ENCODE assay signal across 23 cellular contexts in the genomic region with DNA sequence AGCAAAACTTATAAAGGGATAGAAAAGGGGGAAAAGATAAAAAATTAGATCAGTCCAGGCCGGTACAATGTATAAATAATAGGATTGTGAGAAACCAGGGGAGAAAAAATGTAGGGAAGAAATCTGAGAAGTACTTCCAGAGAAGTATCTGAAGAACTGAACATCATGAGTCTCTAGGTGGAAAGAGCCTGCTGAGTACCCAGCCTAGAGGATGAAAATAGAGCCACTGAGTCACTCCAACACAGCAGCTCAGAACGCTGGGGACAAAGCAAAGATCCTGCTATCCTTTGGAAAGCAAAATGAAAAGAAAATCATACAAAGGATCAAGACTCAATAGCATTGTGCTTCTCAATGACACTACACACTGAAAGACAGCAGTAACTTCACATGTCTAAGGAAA.
DNase-seq lines count a peak whose midpoint lies in the region; ATAC-seq and TF ChIP-seq lines count a peak whose summit lies in the region.
"Had no signal": no experiment of that assay in that cellular context is flagged by ENCODE, and none has a peak within 500 bp of the region (broad histone marks: within the 10 kb centered on the region; RNA-seq: fewer than 3 reads in every experiment).

No MANE protein-coding gene starts in this region.

- ATAC-seq in GM18907 (IDR thresholded peaks at IDR 0.05; ENCODE audit: unreplicated experiment) (peak; percentile 39), WTC11 (no peak), HG03175 (IDR thresholded peaks at IDR 0.05; ENCODE audit: unreplicated experiment) (no peak)
- ATAC-seq in activated CD8-positive, alpha-beta T cell treated with anti-CD3 and anti-CD28 coated beads for 36 hours = no peak
- ATAC-seq: left ventricle myocardium superior, mucosa of descending colon had no signal

- no peak overlapping the region for H3K4ac ChIP-seq in mesenchymal stem cell (ENCODE audit: low read depth in 1 of 2, low read length in 2 of 2)

- H3K23ac ChIP-seq in mesenchymal stem cell (ENCODE audit: low read length in 2 of 2) = no peak overlapping the region

- CTCF ChIA-PET in CD4-positive, alpha-beta memory T cell (lab: Charles Lee; ENCODE audit: partially characterized antibody) = interaction anchor here (1.0 kb wide), 1 partner anchor 11 kb away, joined by 3 read pairs; no protein-coding TSS in a partner anchor
- CTCF ChIA-PET in WTC11 (lab: Charles Lee) = no interaction called here
- CTCF ChIA-PET in activated CD8-positive, alpha-beta T cell treated with anti-CD3 and anti-CD28 coated beads for 36 hours (lab: Charles Lee) = no interaction called here

- TF ChIP-seq EP300 in transverse colon (IDR thresholded peaks at IDR 0.05; ENCODE audit: low read depth) = no peak

- peak overlapping the region in 6 of 7 donors; percentile 3 to 81 (median 41) for H3K27ac Mint-ChIP-seq in CD4-positive, alpha-beta memory T cell
- peak overlapping the region; percentile 82 for H3K27ac Mint-ChIP-seq in WTC11
- H3K27ac Mint-ChIP-seq in activated CD8-positive, alpha-beta T cell treated with anti-CD3 and anti-CD28 coated beads for 36 hours = no peak overlapping the region
- H3K27ac Mint-ChIP-seq: activated B cell treated with CpG ODN at 0.5 μM for 24 hours; activated CD4-positive, alpha-beta memory T cell treated with anti-CD3 and anti-CD28 coated beads, Interleukin-2, amount 10 ng/mL, durations not matched to agents 7 days and 5 days; CD14-positive monocyte had no signal

- no peak overlapping the region for H3K9ac ChIP-seq in mesenchymal stem cell (ENCODE audit: low read length)
- H3K9ac ChIP-seq: GM23248 had no signal

- 94% methylated on average over 2 of the region's 2 CpGs for WGBS in mesenchymal stem cell
- 86 to 94% methylated on average over 1 to 2 of the region's 2 CpGs for WGBS in transverse colon (ENCODE audit: low coverage in 1 of 2), 2 donors

- no peak overlapping the region for H4K91ac ChIP-seq in mesenchymal stem cell (ENCODE audit: low read length)

- no peak overlapping the region for H3K27ac ChIP-seq in CD4-positive, alpha-beta memory T cell (ENCODE audit: low read depth, low read length)
- no peak overlapping the region for H3K27ac ChIP-seq in mesenchymal stem cell (ENCODE audit: low read length, poor library complexity, severe bottlenecking)
- no peak overlapping the region for H3K27ac ChIP-seq in transverse colon
- H3K27ac ChIP-seq: GM23248, SK-N-MC, suprapubic skin had no signal

- no peak for DNase-seq in CD4-positive, alpha-beta memory T cell
- DNase-seq in WTC11 (ENCODE audit: low spot score) = no peak
- no peak for DNase-seq in mesenchymal stem cell
- DNase-seq in NCI-H2227 treated with DMSO at 0.1 percent for 48 hours (lab: John Stamatoyannopoulos, UW) = no peak
- DNase-seq in activated CD8-positive, alpha-beta T cell treated with anti-CD3 and anti-CD28 coated beads for 36 hours = no peak
- DNase-seq in transverse colon = no peak
- DNase-seq: activated B cell treated with CpG ODN at 0.5 μM for 24 hours; activated CD4-positive, alpha-beta memory T cell treated with anti-CD3 and anti-CD28 coated beads, Interleukin-2, amount 10 ng/mL, durations not matched to agents 7 days and 5 days; activated naive CD4-positive, alpha-beta T cell; activated T-cell treated with anti-CD3 and anti-CD28 coated beads for 4 hours; foreskin melanocyte; GM23248; hypothalamus; left ventricle myocardium superior; mucosa of descending colon; NCI-H2081 treated with DMSO at 0.1 percent for 48 hours; NCI-H510A treated with DMSO at 0.1 percent for 48 hours; T1000 had no signal

- in situ Hi-C loops in transverse colon (cut with MboI; ENCODE audit: low pct_ligation_motif_present in 1 of 4, low pct_unique_long_range_greater_than_20kb in 1 of 4, low sequenced_read_pairs in 3 of 4) = no loop called here

- H3K4me1 ChIP-seq in CD4-positive, alpha-beta memory T cell (ENCODE audit: insufficient read depth, low read length) = peaks cover 7% of the 10 kb centered on the region
- H3K4me1 ChIP-seq in mesenchymal stem cell (ENCODE audit: control insufficient read depth, insufficient read depth, low read depth, low read length) (peaks cover 5% of the 10 kb centered on the region), transverse colon (peaks cover 0 to 6% (median 0%) of the 10 kb centered on the region in 4 donors)

- no peaks in the 10 kb centered on the region for H3K27me3 Mint-ChIP-seq in CD4-positive, alpha-beta memory T cell
- H3K27me3 Mint-ChIP-seq in WTC11 (ENCODE audit: low read depth) = no peaks in the 10 kb centered on the region
- no peaks in the 10 kb centered on the region for H3K27me3 Mint-ChIP-seq in activated CD8-positive, alpha-beta T cell treated with anti-CD3 and anti-CD28 coated beads for 36 hours
- H3K27me3 Mint-ChIP-seq: activated B cell treated with CpG ODN at 0.5 μM for 24 hours; activated CD4-positive, alpha-beta memory T cell treated with anti-CD3 and anti-CD28 coated beads, Interleukin-2, amount 10 ng/mL, durations not matched to agents 7 days and 5 days had no signal

- TF ChIP-seq CTCF in WTC11 (IDR thresholded peaks at IDR 0.05) = no peak
- no peak for TF ChIP-seq CTCF in activated CD8-positive, alpha-beta T cell treated with anti-CD3 and anti-CD28 coated beads for 36 hours (IDR thresholded peaks at IDR 0.05)
- TF ChIP-seq CTCF in transverse colon (IDR thresholded peaks at IDR 0.05) = no peak

- peaks cover 7% of the 10 kb centered on the region for H3K79me1 ChIP-seq in mesenchymal stem cell (replicated peaks; ENCODE audit: low read length, poor library complexity, severe bottlenecking)

- no peak overlapping the region for H4K8ac ChIP-seq in mesenchymal stem cell (ENCODE audit: low read length)

- H3K4me1 Mint-ChIP-seq in CD4-positive, alpha-beta memory T cell = peaks cover 12 to 22% (median 17%) of the 10 kb centered on the region in 4 donors
- peaks cover 13% of the 10 kb centered on the region for H3K4me1 Mint-ChIP-seq in WTC11
- peaks cover 4% of the 10 kb centered on the region for H3K4me1 Mint-ChIP-seq in activated CD8-positive, alpha-beta T cell treated with anti-CD3 and anti-CD28 coated beads for 36 hours (ENCODE audit: low read depth)
- H3K4me1 Mint-ChIP-seq: activated B cell treated with CpG ODN at 0.5 μM for 24 hours, CD14-positive monocyte had no signal

- no peaks in the 10 kb centered on the region for H3K27me3 ChIP-seq in CD4-positive, alpha-beta memory T cell (ENCODE audit: insufficient read depth, low read length)
- H3K27me3 ChIP-seq in mesenchymal stem cell (ENCODE audit: control insufficient read depth in 1 of 2, insufficient read depth in 1 of 2, low read length in 2 of 2) (no peaks in the 10 kb centered on the region), transverse colon (no peaks in the 10 kb centered on the region)
- H3K27me3 ChIP-seq: suprapubic skin had no signal

- no peak for TF ChIP-seq POLR2A in transverse colon (IDR thresholded peaks at IDR 0.05)

- no peak overlapping the region for H2BK12ac ChIP-seq in mesenchymal stem cell (ENCODE audit: low read length in 2 of 2)

- no peaks in the 10 kb centered on the region for H3K9me3 ChIP-seq in CD4-positive, alpha-beta memory T cell (ENCODE audit: control insufficient read depth in 1 of 2, low read length in 2 of 2)
- H3K9me3 ChIP-seq in mesenchymal stem cell (ENCODE audit: control insufficient read depth, low read length) (no peaks in the 10 kb centered on the region), transverse colon (no peaks in the 10 kb centered on the region)
- H3K9me3 ChIP-seq: mucosa of descending colon, suprapubic skin had no signal

- H2AFZ ChIP-seq in mesenchymal stem cell (ENCODE audit: low read depth, low read length) = no peak overlapping the region
- H2AFZ ChIP-seq: GM23248 had no signal

- H3K14ac ChIP-seq in mesenchymal stem cell (ENCODE audit: low read length in 2 of 2) = no peak overlapping the region

- POLR2A ChIA-PET in CD4-positive, alpha-beta memory T cell (lab: Charles Lee; ENCODE audit: partially characterized antibody) = no interaction called here
- POLR2A ChIA-PET in WTC11 (lab: Charles Lee) = no interaction called here
- POLR2A ChIA-PET in activated CD8-positive, alpha-beta T cell treated with anti-CD3 and anti-CD28 coated beads for 36 hours (lab: Charles Lee) = no interaction called here

- no peak overlapping the region for H2BK120ac ChIP-seq in mesenchymal stem cell (ENCODE audit: low read depth, low read length)

- no peak overlapping the region for H3K4me3 ChIP-seq in CD4-positive, alpha-beta memory T cell (ENCODE audit: low read length in 2 of 2)
- no peak overlapping the region for H3K4me3 ChIP-seq in mesenchymal stem cell (ENCODE audit: insufficient read depth in 1 of 2, low read depth in 1 of 2, low read length in 2 of 2)
- H3K4me3 ChIP-seq in transverse colon = no peak overlapping the region
- H3K4me3 ChIP-seq: GM23248, mucosa of descending colon, SK-N-MC, suprapubic skin had no signal

- H3K36me3 Mint-ChIP-seq in CD4-positive, alpha-beta memory T cell = peaks cover 74 to 75% of the 10 kb centered on the region in 2 donors
- H3K36me3 Mint-ChIP-seq in WTC11 = peaks cover 53% of the 10 kb centered on the region
- peaks cover 44% of the 10 kb centered on the region for H3K36me3 Mint-ChIP-seq in activated CD8-positive, alpha-beta T cell treated with anti-CD3 and anti-CD28 coated beads for 36 hours (ENCODE audit: low read depth)

- intact Hi-C loops in CD4-positive, alpha-beta memory T cell (cut with micrococcal nuclease) = no loop called here
- intact Hi-C loops in activated CD8-positive, alpha-beta T cell treated with anti-CD3 and anti-CD28 coated beads for 36 hours (cut with micrococcal nuclease) = no loop called here
- intact Hi-C loops in transverse colon (cut with DNase I; ENCODE audit: low total_unique reads) = no loop called here

- H3K9me3 Mint-ChIP-seq in CD4-positive, alpha-beta memory T cell = no peaks in the 10 kb centered on the region
- peaks cover 13% of the 10 kb centered on the region for H3K9me3 Mint-ChIP-seq in WTC11
- peaks cover 2% of the 10 kb centered on the region for H3K9me3 Mint-ChIP-seq in activated CD8-positive, alpha-beta T cell treated with anti-CD3 and anti-CD28 coated beads for 36 hours
- H3K9me3 Mint-ChIP-seq: activated B cell treated with CpG ODN at 0.5 μM for 24 hours; activated CD4-positive, alpha-beta memory T cell treated with anti-CD3 and anti-CD28 coated beads, Interleukin-2, amount 10 ng/mL, durations not matched to agents 7 days and 5 days had no signal

- H2BK5ac ChIP-seq in mesenchymal stem cell (ENCODE audit: low read depth, low read length, poor library complexity, severe bottlenecking) = no peak overlapping the region

- peaks cover 21% of the 10 kb centered on the region for H3K36me3 ChIP-seq in CD4-positive, alpha-beta memory T cell (ENCODE audit: insufficient read depth, low read length)
- H3K36me3 ChIP-seq in mesenchymal stem cell (ENCODE audit: control insufficient read depth in 1 of 2, insufficient read depth in 2 of 2, low read depth in 1 of 2, low read length in 2 of 2) (peaks cover 19 to 54% of the 10 kb centered on the region in 2 experiments), transverse colon (no peaks in the 10 kb centered on the region)

- no peak overlapping the region for H3K18ac ChIP-seq in mesenchymal stem cell (ENCODE audit: low read depth in 1 of 2, low read length in 2 of 2)

- peak overlapping the region in 1 of 8 donors; percentile 2 for H3K4me3 Mint-ChIP-seq in CD4-positive, alpha-beta memory T cell
- no peak overlapping the region for H3K4me3 Mint-ChIP-seq in WTC11
- no peak overlapping the region for H3K4me3 Mint-ChIP-seq in activated CD8-positive, alpha-beta T cell treated with anti-CD3 and anti-CD28 coated beads for 36 hours
- H3K4me3 Mint-ChIP-seq: activated B cell treated with CpG ODN at 0.5 μM for 24 hours; activated CD4-positive, alpha-beta memory T cell treated with anti-CD3 and anti-CD28 coated beads, Interleukin-2, amount 10 ng/mL, durations not matched to agents 7 days and 5 days; CD14-positive monocyte had no signal

- no peak overlapping the region for H2BK15ac ChIP-seq in mesenchymal stem cell (ENCODE audit: low read depth, poor library complexity, severe bottlenecking)

- H2AK5ac ChIP-seq in mesenchymal stem cell (ENCODE audit: low read length, severe bottlenecking) = peak overlapping the region; percentile 46

- no peak overlapping the region for H3K4me2 ChIP-seq in mesenchymal stem cell (ENCODE audit: low read length, poor library complexity, severe bottlenecking)
